In genomic region chr13:113183450-113184129, GRCh38 we compare ENCODE assay signal across 1 cellular context.
TF ChIP-seq lines count a peak whose summit lies in the region.

No MANE protein-coding gene starts in this region.

TF ChIP-seq in HepG2, 621 proteins besides CTCF, POLR2A, EP300 and RAD21 (continued from another document and continues in another):
- TF ChIP-seq ZNF513 (CRISPR knock-in tag; conservative IDR thresholded peaks at IDR 0.05) (no peak), HMGXB4 (CRISPR knock-in tag; IDR thresholded peaks at IDR 0.05; ENCODE audit: borderline replicate concordance in 1 of 2, low read depth in 1 of 2) (no peak), ZMAT5 (CRISPR knock-in tag; IDR thresholded peaks at IDR 0.05; ENCODE audit: borderline replicate concordance, low read depth) (no peak), ARID3A (IDR thresholded peaks at IDR 0.05; ENCODE audit: low read depth, low read length) (no peak; the same call in 1 of the 2 replicates), ZNF33B (CRISPR knock-in tag; IDR thresholded peaks at IDR 0.05) (no peak), ZNF282 (IDR thresholded peaks at IDR 0.05; ENCODE audit: partially characterized antibody) (no peak), GZF1 (CRISPR knock-in tag; IDR thresholded peaks at IDR 0.05) (no peak), GTF3A (CRISPR knock-in tag; conservative IDR thresholded peaks at IDR 0.05) (no peak), TFDP2 (CRISPR knock-in tag; IDR thresholded peaks at IDR 0.05) (peak; percentile 46; the same call in 1 of the 2 replicates), PREB (CRISPR knock-in tag; IDR thresholded peaks at IDR 0.05) (no peak), PRDM10 (CRISPR knock-in tag; IDR thresholded peaks at IDR 0.05; ENCODE audit: low read depth) (no peak), ZNF326 (CRISPR knock-in tag; IDR thresholded peaks at IDR 0.05; ENCODE audit: borderline replicate concordance) (no peak), MBD4 (IDR thresholded peaks at IDR 0.05; ENCODE audit: borderline replicate concordance, low read length) (no peak), FOXA3 (CRISPR knock-in tag; IDR thresholded peaks at IDR 0.05) (peak; percentile 83), CREB3 (CRISPR knock-in tag; IDR thresholded peaks at IDR 0.05) (no peak), ZFY (CRISPR knock-in tag; IDR thresholded peaks at IDR 0.05) (no peak), ZNF703 (CRISPR knock-in tag; IDR thresholded peaks at IDR 0.05; ENCODE audit: borderline replicate concordance) (no peak), ATF1 (CRISPR knock-in tag; IDR thresholded peaks at IDR 0.05) (peak; percentile 56; the same call in 1 of the 2 replicates), FLYWCH1 (CRISPR knock-in tag; IDR thresholded peaks at IDR 0.05) (no peak), SETDB1 (CRISPR knock-in tag; IDR thresholded peaks at IDR 0.05; ENCODE audit: borderline replicate concordance) (no peak), NFIC (IDR thresholded peaks at IDR 0.05; ENCODE audit: low read length) (no peak), RFX3 (CRISPR knock-in tag; IDR thresholded peaks at IDR 0.05) (no peak), ZNF792 (CRISPR knock-in tag; IDR thresholded peaks at IDR 0.05) (peak; percentile 60; the same call in 1 of the 2 replicates), NR2F6 (IDR thresholded peaks at IDR 0.05) (peak; percentile 64), NR2F6 (CRISPR knock-in tag; IDR thresholded peaks at IDR 0.05) (peak; percentile 54), NCOA2 (CRISPR knock-in tag; IDR thresholded peaks at IDR 0.05) (peak; percentile 46; the same call in 1 of the 2 replicates), ZBTB26 (CRISPR knock-in tag; IDR thresholded peaks at IDR 0.05; ENCODE audit: borderline replicate concordance) (no peak), LRRFIP1 (CRISPR knock-in tag; conservative IDR thresholded peaks at IDR 0.05) (no peak), BRD4 (CRISPR knock-in tag; IDR thresholded peaks at IDR 0.05) (no peak), TRAFD1 (CRISPR knock-in tag; IDR thresholded peaks at IDR 0.05; ENCODE audit: borderline replicate concordance) (no peak), ATF3 (CRISPR knock-in tag; IDR thresholded peaks at IDR 0.05) (no peak), ZNF562 (CRISPR knock-in tag; IDR thresholded peaks at IDR 0.05; ENCODE audit: borderline replicate concordance) (no peak), SOX6 (IDR thresholded peaks at IDR 0.05) (no peak), SOX6 (CRISPR knock-in tag; IDR thresholded peaks at IDR 0.05) (peak; percentile 96), ZNF331 (CRISPR knock-in tag; IDR thresholded peaks at IDR 0.05) (peak; percentile 54; the same call in 1 of the 2 replicates), ZNF207 (IDR thresholded peaks at IDR 0.05; ENCODE audit: borderline replicate concordance) (no peak), TFE3 (CRISPR knock-in tag; IDR thresholded peaks at IDR 0.05) (peak; percentile 51), ZNF296 (CRISPR knock-in tag; conservative IDR thresholded peaks at IDR 0.05) (no peak), DMAP1 (CRISPR knock-in tag; IDR thresholded peaks at IDR 0.05) (peak; percentile 53; the same call in 1 of the 2 replicates), SNRNP70 (IDR thresholded peaks at IDR 0.05; ENCODE audit: low read depth, low read length) (no peak), YEATS4 (CRISPR knock-in tag; IDR thresholded peaks at IDR 0.05; ENCODE audit: borderline replicate concordance) (no peak; the same call in 1 of the 2 replicates), ZNF17 (CRISPR knock-in tag; IDR thresholded peaks at IDR 0.05) (no peak)
